ENCODE assay signal across 30 cellular contexts in the genomic region with DNA sequence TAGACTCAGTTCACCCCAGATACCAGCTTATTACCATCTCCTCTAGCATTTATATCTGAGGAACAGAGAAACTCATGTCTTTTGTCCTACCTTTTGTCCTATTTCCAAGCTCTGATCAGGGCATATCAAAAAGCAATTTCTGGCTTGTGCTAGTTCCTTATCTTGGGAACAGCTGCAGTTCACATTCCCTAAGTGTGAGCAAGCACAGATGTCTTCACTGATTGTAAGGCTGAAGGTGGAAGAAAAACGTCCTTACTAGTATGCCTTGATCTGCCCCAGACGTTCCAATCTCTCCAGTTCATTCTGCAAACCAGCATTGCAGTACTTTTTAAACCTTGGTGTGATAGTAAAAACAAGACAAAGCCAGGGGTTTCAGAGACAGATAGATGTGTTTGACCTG.
DNase-seq lines count a peak whose midpoint lies in the region; ATAC-seq and TF ChIP-seq lines count a peak whose summit lies in the region.
"Had no signal": no experiment of that assay in that cellular context is flagged by ENCODE, and none has a peak within 500 bp of the region (broad histone marks: within the 10 kb centered on the region; RNA-seq: fewer than 3 reads in every experiment).

No MANE protein-coding gene starts in this region.

- no CpG with 5 or more reads among the region's 2 CpGs for WGBS in mesodermal cell (ENCODE audit: insufficient coverage in 2 of 2), 2 experiments

- peaks cover 9% of the 10 kb centered on the region for H3K4me1 ChIP-seq in mesodermal cell (ENCODE audit: control insufficient read depth, insufficient read depth, low read length, poor library complexity, severe bottlenecking)
- H3K4me1 ChIP-seq: A549, BLaER1, Caco-2, gastroesophageal sphincter, tibial nerve had no signal

- H3K27ac ChIP-seq in mesodermal cell (ENCODE audit: low read depth, low read length, severe bottlenecking), result peak overlapping the region; percentile 70
- H3K27ac ChIP-seq: A549, BLaER1, gastroesophageal sphincter, HL-60, RWPE1, tibial nerve had no signal

- no peak for ATAC-seq in Right ventricle myocardium inferior
- ATAC-seq: A549; gastroesophageal sphincter; stimulated activated naive CD8-positive, alpha-beta T cell treated with anti-CD3 and anti-CD28 coated beads, Interleukin-15, amount 100 ng/mL, for 72 hours had no signal

- H3K4me3 ChIP-seq in cardiac fibroblast (replicated peaks in 1 of 2; ENCODE audit: low read depth in 2 of 2, low read length in 2 of 2) (no peak overlapping the region), mesodermal cell (ENCODE audit: extremely low read depth, insufficient read depth, low read length, poor library complexity, severe bottlenecking) (no peak overlapping the region)
- H3K4me3 ChIP-seq: A549, BLaER1, gastroesophageal sphincter, lung, MG63, tibial nerve had no signal

- intact Hi-C loops in Right ventricle myocardium inferior (cut with DNase I), result no loop called here

- no peaks in the 10 kb centered on the region for H3K36me3 ChIP-seq in mesodermal cell (ENCODE audit: control insufficient read depth, insufficient read depth, low read length)
- H3K36me3 ChIP-seq: BLaER1, gastroesophageal sphincter, MG63, tibial nerve had no signal

- DNase-seq in Daoy (ENCODE audit: low read depth) (peak; percentile 11), NCI-H226 (peak; percentile 72), cardiac fibroblast (ENCODE audit: low read depth in 2 of 2) (peak; percentile 45 to 60), NCI-H748 treated with DMSO at 0.1 percent for 48 hours (lab: John Stamatoyannopoulos, UW) (no peak), activated gamma-delta T cell (lab: John Stamatoyannopoulos, UW) (no peak), putamen (ENCODE audit: low spot score) (no peak), Right ventricle myocardium inferior (ENCODE audit: missing footprints) (no peak)
- DNase-seq: activated CD4-positive, alpha-beta memory T cell treated with anti-CD3 and anti-CD28 coated beads for 36 hours; activated CD4-positive, CD25-positive, alpha-beta regulatory T cell; activated naive CD4-positive, alpha-beta T cell treated with anti-CD3 and anti-CD28 coated beads for 36 hours; activated T-cell treated with anti-CD3 and anti-CD28 coated beads, Interleukin-2, amount 50 U/mL, for 1 hour; aorta; Caco-2; effector CD4-positive, alpha-beta T cell; MG63; NCI-H1417 treated with DMSO at 0.1 percent for 48 hours; NCI-H2107; NCI-H524 treated with DMSO at 0.1 percent for 48 hours; retina; stimulated activated CD4-positive, alpha-beta T cell treated with anti-CD3 and anti-CD28 coated beads, Interleukin-12 subunit alpha, Interleukin-12 subunit beta, amount 100 ng/mL, for 4 hours; stimulated activated naive CD8-positive, alpha-beta T cell treated with anti-CD3 and anti-CD28 coated beads, Interleukin-15, amount 100 ng/mL, for 72 hours; T1000 had no signal

- no peaks in the 10 kb centered on the region for H3K9me3 ChIP-seq in mesodermal cell (ENCODE audit: control insufficient read depth, low read length)
- H3K9me3 ChIP-seq: A549, BLaER1, Caco-2, gastroesophageal sphincter, MG63 had no signal

- TF ChIP-seq CTCF in cardiac fibroblast (IDR thresholded peaks at IDR 0.05; ENCODE audit: low read depth, low read length), result no peak

Comparison
In these comparisons a context has a peak if more than half of its experiments do, and no peak if none do; other contexts are left out.
1. DNase-seq: peak in Daoy (single experiment), NCI-H226 (single experiment) and cardiac fibroblast (2 of 2); none in NCI-H748 treated with DMSO at 0.1 percent for 48 hours (single experiment), activated gamma-delta T cell (single experiment), putamen (single experiment) and Right ventricle myocardium inferior (single experiment).